ENCODE assay signal across 26 cellular contexts in genomic region chr7:96408881-96409280, GRCh38.
"Had no signal": no experiment of that assay in that cellular context is flagged by ENCODE, and none has a peak within 500 bp of the region (broad histone marks: within the 10 kb centered on the region; RNA-seq: fewer than 3 reads in every experiment).

No MANE protein-coding gene starts in this region.

- H3K27me3 ChIP-seq: brain microvascular endothelial cell, esophagus muscularis mucosa, foreskin keratinocyte, gastrocnemius medialis, heart left ventricle had no signal

- H3K27ac ChIP-seq: brain microvascular endothelial cell, esophagus muscularis mucosa, foreskin keratinocyte, gastrocnemius medialis, heart left ventricle had no signal

- H3K4me3 ChIP-seq: esophagus muscularis mucosa, gastrocnemius medialis, heart left ventricle had no signal

- H3K4me1 ChIP-seq: esophagus muscularis mucosa, foreskin keratinocyte had no signal

- ATAC-seq: activated T-cell treated with anti-CD3 and anti-CD28 coated beads, Interleukin-2, amount 50 U/mL, for 4 hours; activated T-helper 17 cell treated with anti-CD3 and anti-CD28 coated beads, Interleukin-2, amount 50 U/mL, for 72 hours; effector memory CD8-positive, alpha-beta T cell; foreskin keratinocyte; gastrocnemius medialis; heart left ventricle; WTC11 had no signal

- DNase-seq: activated CD4-positive, alpha-beta memory T cell treated with anti-CD3 and anti-CD28 coated beads, Interleukin-2, amount 10 ng/mL, durations not matched to agents 7 days and 5 days; activated CD4-positive, alpha-beta T cell treated with anti-CD3 and anti-CD28 coated beads for 1 hour; activated CD4-positive, alpha-beta T cell treated with anti-CD3 and anti-CD28 coated beads for 4 hours; activated CD4-positive, alpha-beta T cell treated with anti-CD3 and anti-CD28 coated beads, Interleukin-2, amount 10 ng/mL, durations not matched to agents 7 days and 5 days; activated CD4-positive, alpha-beta T cell treated with anti-CD3 and anti-CD28 coated beads, Interleukin-2, amount 50 U/mL, for 4 hours; activated effector memory CD4-positive, alpha-beta T cell treated with Interleukin-2 at 50 U/mL for 16 hours; activated gamma-delta T cell treated with Interleukin-2 at 50 U/mL for 16 hours; activated naive CD4-positive, alpha-beta T cell treated with anti-CD3 and anti-CD28 coated beads, Interleukin-2, amount 50 U/mL, for 16 hours; activated naive CD4-positive, alpha-beta T cell treated with Interleukin-2 at 50 U/mL for 16 hours; activated T-cell treated with anti-CD3 and anti-CD28 coated beads, Interleukin-2, amount 50 U/mL, for 4 hours; amniotic stem cell; anterior cingulate cortex; brain microvascular endothelial cell; cortex of kidney; dermis blood vessel endothelial cell; effector CD4-positive, alpha-beta T cell; effector memory CD8-positive, alpha-beta T cell; erythroblast; foreskin keratinocyte; gastrocnemius medialis; glutamatergic neuron; T-helper 2 cell had no signal

- H3K9me3 ChIP-seq: esophagus muscularis mucosa, gastrocnemius medialis, heart left ventricle had no signal

- H3K36me3 ChIP-seq: brain microvascular endothelial cell, esophagus muscularis mucosa, gastrocnemius medialis, heart left ventricle had no signal
